1 cellular context compared by ENCODE assay signal in the genomic region with DNA sequence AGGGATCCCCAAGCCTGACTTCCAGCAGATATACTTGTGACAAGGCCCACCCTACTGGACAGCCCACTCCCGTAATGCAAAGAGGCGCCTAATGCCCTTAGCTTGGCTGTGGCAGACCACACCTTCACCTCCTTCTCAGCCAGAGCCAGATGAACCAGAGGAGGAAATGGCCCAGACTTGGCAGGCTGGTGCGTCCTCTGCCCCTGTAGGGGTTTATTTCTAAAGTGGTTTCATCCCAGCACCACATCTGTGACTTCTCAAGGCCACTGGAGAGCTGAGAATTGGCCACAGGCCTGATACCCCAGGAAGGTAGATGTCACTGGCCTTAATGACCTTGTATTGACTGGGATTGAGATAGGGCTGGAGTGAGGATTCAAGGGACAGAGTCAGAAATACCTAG.
TF ChIP-seq lines count a peak whose summit lies in the region.

No MANE protein-coding gene starts in this region.

TF ChIP-seq in SK-N-SH treated with all-trans-retinoic acid at 6 μM for 48 hours, 23 proteins besides CTCF, POLR2A, EP300 and RAD21 (continued from another document):
- TF ChIP-seq, protein P1, sequence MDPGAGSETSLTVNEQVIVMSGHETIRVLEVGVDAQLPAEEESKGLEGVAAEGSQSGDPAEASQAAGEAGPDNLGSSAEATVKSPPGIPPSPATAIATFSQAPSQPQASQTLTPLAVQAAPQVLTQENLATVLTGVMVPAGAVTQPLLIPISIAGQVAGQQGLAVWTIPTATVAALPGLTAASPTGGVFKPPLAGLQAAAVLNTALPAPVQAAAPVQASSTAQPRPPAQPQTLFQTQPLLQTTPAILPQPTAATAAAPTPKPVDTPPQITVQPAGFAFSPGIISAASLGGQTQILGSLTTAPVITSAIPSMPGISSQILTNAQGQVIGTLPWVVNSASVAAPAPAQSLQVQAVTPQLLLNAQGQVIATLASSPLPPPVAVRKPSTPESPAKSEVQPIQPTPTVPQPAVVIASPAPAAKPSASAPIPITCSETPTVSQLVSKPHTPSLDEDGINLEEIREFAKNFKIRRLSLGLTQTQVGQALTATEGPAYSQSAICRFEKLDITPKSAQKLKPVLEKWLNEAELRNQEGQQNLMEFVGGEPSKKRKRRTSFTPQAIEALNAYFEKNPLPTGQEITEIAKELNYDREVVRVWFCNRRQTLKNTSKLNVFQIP (CRISPR knock-in tag; IDR thresholded peaks at IDR 0.05; ENCODE audit: borderline replicate concordance, low read depth): no peak
- no peak for TF ChIP-seq ZFP3 (CRISPR knock-in tag; IDR thresholded peaks at IDR 0.05)
- no peak for TF ChIP-seq GLIS3 (CRISPR knock-in tag; IDR thresholded peaks at IDR 0.05)
- TF ChIP-seq ZNF565 (CRISPR knock-in tag; conservative IDR thresholded peaks at IDR 0.05; ENCODE audit: low read depth): no peak
- TF ChIP-seq OSR1 (CRISPR knock-in tag; IDR thresholded peaks at IDR 0.05): no peak
